22 cellular contexts compared by ENCODE assay signal in genomic region chr1:232911027-232911599, GRCh38.
"Had no signal": no experiment of that assay in that cellular context is flagged by ENCODE, and none has a peak within 500 bp of the region (broad histone marks: within the 10 kb centered on the region; RNA-seq: fewer than 3 reads in every experiment).

No MANE protein-coding gene starts in this region.

- H3K4me1 ChIP-seq: gastrocnemius medialis, prostate gland, stomach had no signal

- H3K9me3 ChIP-seq: gastrocnemius medialis, mucosa of descending colon, prostate gland, stomach had no signal

- H3K4me3 Mint-ChIP-seq: activated CD8-positive, alpha-beta memory T cell treated with anti-CD3 and anti-CD28 coated beads, Interleukin-2, amount 10 ng/mL, durations not matched to agents 7 days and 5 days; activated naive CD4-positive, alpha-beta T cell treated with anti-CD3 and anti-CD28 coated beads, Interleukin-2, amount 50 U/mL, for 24 hours; memory B cell; naive B cell; neural crest cell had no signal

- H3K4me1 Mint-ChIP-seq: naive B cell, neural crest cell had no signal

- H3K36me3 ChIP-seq: gastrocnemius medialis, prostate gland, stomach had no signal

- ATAC-seq: activated CD8-positive, alpha-beta memory T cell treated with anti-CD3 and anti-CD28 coated beads, Interleukin-2, amount 10 ng/mL, durations not matched to agents 7 days and 5 days; esophagus mucosa; gastrocnemius medialis; mucosa of descending colon; right cardiac atrium had no signal

- H3K27me3 Mint-ChIP-seq: activated naive CD4-positive, alpha-beta T cell treated with anti-CD3 and anti-CD28 coated beads, Interleukin-2, amount 50 U/mL, for 24 hours had no signal

- H3K9me3 Mint-ChIP-seq: activated naive CD4-positive, alpha-beta T cell treated with anti-CD3 and anti-CD28 coated beads, Interleukin-2, amount 50 U/mL, for 24 hours; memory B cell; neural crest cell had no signal

- H3K27ac ChIP-seq: gastrocnemius medialis, prostate gland, skin epidermis, stomach had no signal

- H3K27ac Mint-ChIP-seq: activated CD8-positive, alpha-beta memory T cell treated with anti-CD3 and anti-CD28 coated beads, Interleukin-2, amount 10 ng/mL, durations not matched to agents 7 days and 5 days; activated naive CD4-positive, alpha-beta T cell treated with anti-CD3 and anti-CD28 coated beads, Interleukin-2, amount 50 U/mL, for 24 hours; memory B cell; naive B cell had no signal

- DNase-seq: activated CD4-positive, alpha-beta T cell treated with anti-CD3 and anti-CD28 coated beads, Interleukin-2, amount 50 U/mL, for 1 hour; activated CD4-positive, CD25-positive, alpha-beta regulatory T cell; activated CD8-positive, alpha-beta memory T cell treated with anti-CD3 and anti-CD28 coated beads, Interleukin-2, amount 10 ng/mL, durations not matched to agents 7 days and 5 days; activated effector memory CD4-positive, alpha-beta T cell treated with anti-CD3 and anti-CD28 coated beads, Interleukin-2, amount 50 U/mL, for 16 hours; cerebellar nuclear complex; cortex of kidney; effector CD4-positive, alpha-beta T cell; gastrocnemius medialis; head of caudate nucleus; mucosa of descending colon; naive B cell; right cardiac atrium; stomach; T-helper 9 cell; trophoblast cell had no signal

- H3K27me3 ChIP-seq: gastrocnemius medialis, stomach had no signal

- FAIRE-seq: bronchial epithelial cell had no signal

- H3K4me3 ChIP-seq: gastrocnemius medialis, mucosa of descending colon, prostate gland, skin epidermis, stomach had no signal

- H3K36me3 Mint-ChIP-seq: activated CD8-positive, alpha-beta memory T cell treated with anti-CD3 and anti-CD28 coated beads, Interleukin-2, amount 10 ng/mL, durations not matched to agents 7 days and 5 days; activated naive CD4-positive, alpha-beta T cell treated with anti-CD3 and anti-CD28 coated beads, Interleukin-2, amount 50 U/mL, for 24 hours; memory B cell; naive B cell had no signal
